Comparison of ENCODE assay signal across 1 cellular context in the genomic region with DNA sequence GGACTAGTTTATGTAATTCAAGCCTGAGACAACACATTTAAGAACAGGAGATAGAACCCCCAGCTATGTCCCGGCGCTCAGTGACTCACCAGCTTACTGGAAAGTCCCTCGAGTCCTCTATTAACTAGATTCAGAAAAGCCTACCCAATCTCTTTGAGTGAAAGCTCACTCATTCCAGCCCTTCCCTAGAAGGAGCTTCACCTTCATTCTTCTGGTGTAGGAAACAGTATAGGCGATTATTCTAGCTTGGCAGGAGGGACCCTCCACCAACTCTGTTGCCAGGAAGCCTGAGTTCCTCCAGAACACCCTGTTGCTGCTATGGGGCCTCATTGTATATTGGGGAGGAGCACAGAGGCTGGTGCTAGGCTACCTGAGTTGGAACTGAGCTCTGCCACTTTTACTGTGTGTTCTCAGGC.
TF ChIP-seq lines count a peak whose summit lies in the region.

No MANE protein-coding gene starts in this region.

TF ChIP-seq in K562, 482 proteins besides CTCF, POLR2A, EP300 and RAD21 (continued from another document):
- TF ChIP-seq, protein P1, sequence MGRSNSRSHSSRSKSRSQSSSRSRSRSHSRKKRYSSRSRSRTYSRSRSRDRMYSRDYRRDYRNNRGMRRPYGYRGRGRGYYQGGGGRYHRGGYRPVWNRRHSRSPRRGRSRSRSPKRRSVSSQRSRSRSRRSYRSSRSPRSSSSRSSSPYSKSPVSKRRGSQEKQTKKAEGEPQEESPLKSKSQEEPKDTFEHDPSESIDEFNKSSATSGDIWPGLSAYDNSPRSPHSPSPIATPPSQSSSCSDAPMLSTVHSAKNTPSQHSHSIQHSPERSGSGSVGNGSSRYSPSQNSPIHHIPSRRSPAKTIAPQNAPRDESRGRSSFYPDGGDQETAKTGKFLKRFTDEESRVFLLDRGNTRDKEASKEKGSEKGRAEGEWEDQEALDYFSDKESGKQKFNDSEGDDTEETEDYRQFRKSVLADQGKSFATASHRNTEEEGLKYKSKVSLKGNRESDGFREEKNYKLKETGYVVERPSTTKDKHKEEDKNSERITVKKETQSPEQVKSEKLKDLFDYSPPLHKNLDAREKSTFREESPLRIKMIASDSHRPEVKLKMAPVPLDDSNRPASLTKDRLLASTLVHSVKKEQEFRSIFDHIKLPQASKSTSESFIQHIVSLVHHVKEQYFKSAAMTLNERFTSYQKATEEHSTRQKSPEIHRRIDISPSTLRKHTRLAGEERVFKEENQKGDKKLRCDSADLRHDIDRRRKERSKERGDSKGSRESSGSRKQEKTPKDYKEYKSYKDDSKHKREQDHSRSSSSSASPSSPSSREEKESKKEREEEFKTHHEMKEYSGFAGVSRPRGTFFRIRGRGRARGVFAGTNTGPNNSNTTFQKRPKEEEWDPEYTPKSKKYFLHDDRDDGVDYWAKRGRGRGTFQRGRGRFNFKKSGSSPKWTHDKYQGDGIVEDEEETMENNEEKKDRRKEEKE (IDR thresholded peaks at IDR 0.05; ENCODE audit: borderline replicate concordance in 1 of 2, control insufficient read depth in 1 of 2, low read depth in 2 of 2, low read length in 1 of 2) = no peak
- TF ChIP-seq RBM22 (IDR thresholded peaks at IDR 0.05; ENCODE audit: low read depth, low read length, poor library complexity, severe bottlenecking) (no peak), SMAD1 (IDR thresholded peaks at IDR 0.05; ENCODE audit: low read depth, low read length, partially characterized antibody) (no peak), STAG1 (CRISPR knock-in tag; IDR thresholded peaks at IDR 0.05; ENCODE audit: borderline replicate concordance) (no peak)
- TF ChIP-seq, protein P2, sequence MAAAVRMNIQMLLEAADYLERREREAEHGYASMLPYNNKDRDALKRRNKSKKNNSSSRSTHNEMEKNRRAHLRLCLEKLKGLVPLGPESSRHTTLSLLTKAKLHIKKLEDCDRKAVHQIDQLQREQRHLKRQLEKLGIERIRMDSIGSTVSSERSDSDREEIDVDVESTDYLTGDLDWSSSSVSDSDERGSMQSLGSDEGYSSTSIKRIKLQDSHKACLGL (CRISPR knock-in tag; IDR thresholded peaks at IDR 0.05; ENCODE audit: borderline replicate concordance, poor library complexity, severe bottlenecking) = no peak
- TF ChIP-seq, protein P3, sequence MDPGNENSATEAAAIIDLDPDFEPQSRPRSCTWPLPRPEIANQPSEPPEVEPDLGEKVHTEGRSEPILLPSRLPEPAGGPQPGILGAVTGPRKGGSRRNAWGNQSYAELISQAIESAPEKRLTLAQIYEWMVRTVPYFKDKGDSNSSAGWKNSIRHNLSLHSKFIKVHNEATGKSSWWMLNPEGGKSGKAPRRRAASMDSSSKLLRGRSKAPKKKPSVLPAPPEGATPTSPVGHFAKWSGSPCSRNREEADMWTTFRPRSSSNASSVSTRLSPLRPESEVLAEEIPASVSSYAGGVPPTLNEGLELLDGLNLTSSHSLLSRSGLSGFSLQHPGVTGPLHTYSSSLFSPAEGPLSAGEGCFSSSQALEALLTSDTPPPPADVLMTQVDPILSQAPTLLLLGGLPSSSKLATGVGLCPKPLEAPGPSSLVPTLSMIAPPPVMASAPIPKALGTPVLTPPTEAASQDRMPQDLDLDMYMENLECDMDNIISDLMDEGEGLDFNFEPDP (CRISPR knock-in tag; IDR thresholded peaks at IDR 0.05) = no peak
- TF ChIP-seq, protein P4, sequence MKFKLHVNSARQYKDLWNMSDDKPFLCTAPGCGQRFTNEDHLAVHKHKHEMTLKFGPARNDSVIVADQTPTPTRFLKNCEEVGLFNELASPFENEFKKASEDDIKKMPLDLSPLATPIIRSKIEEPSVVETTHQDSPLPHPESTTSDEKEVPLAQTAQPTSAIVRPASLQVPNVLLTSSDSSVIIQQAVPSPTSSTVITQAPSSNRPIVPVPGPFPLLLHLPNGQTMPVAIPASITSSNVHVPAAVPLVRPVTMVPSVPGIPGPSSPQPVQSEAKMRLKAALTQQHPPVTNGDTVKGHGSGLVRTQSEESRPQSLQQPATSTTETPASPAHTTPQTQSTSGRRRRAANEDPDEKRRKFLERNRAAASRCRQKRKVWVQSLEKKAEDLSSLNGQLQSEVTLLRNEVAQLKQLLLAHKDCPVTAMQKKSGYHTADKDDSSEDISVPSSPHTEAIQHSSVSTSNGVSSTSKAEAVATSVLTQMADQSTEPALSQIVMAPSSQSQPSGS (CRISPR knock-in tag; IDR thresholded peaks at IDR 0.05) = no peak
